15 cellular contexts compared by ENCODE assay signal in genomic region chrX:10012776-10013175, GRCh38. TPM values are rescaled to one million over a fixed set of nuclear protein-coding genes. Genes with fewer than 3 reads are reported as not detected.
DNase-seq lines count a peak whose midpoint lies in the region; ATAC-seq, FAIRE-seq and TF ChIP-seq lines count a peak whose summit lies in the region.
"Had no signal": no experiment of that assay in that cellular context is flagged by ENCODE, and none has a peak within 500 bp of the region (broad histone marks: within the 10 kb centered on the region; RNA-seq: fewer than 3 reads in every experiment).

No MANE protein-coding gene starts in this region.

- H3K27me3 Mint-ChIP-seq in CD4-positive, alpha-beta T cell: no peaks in the 10 kb centered on the region
- H3K27me3 Mint-ChIP-seq in activated CD8-positive, alpha-beta T cell treated with anti-CD3 and anti-CD28 coated beads for 36 hours: peaks cover 4% of the 10 kb centered on the region

- H3K4me3 Mint-ChIP-seq in CD4-positive, alpha-beta T cell: peak overlapping the region; percentile 85
- H3K4me3 Mint-ChIP-seq in activated CD8-positive, alpha-beta T cell treated with anti-CD3 and anti-CD28 coated beads for 36 hours: peak overlapping the region; percentile 32

- H3K9me3 ChIP-seq in A549: 0 out of 3 replicates have a peak, but pooled peaks cover 3% of the 10 kb centered on the region
- no peaks in the 10 kb centered on the region for H3K9me3 ChIP-seq in CD4-positive, alpha-beta T cell (ENCODE audit: control insufficient read depth, low read length)
- H3K9me3 ChIP-seq in suprapubic skin: no peaks in the 10 kb centered on the region
- H3K9me3 ChIP-seq: BE2C, breast epithelium, lower lobe of right lung had no signal

- peak overlapping the region; percentile 78 for H3K27ac Mint-ChIP-seq in CD4-positive, alpha-beta T cell
- no peak overlapping the region for H3K27ac Mint-ChIP-seq in activated CD8-positive, alpha-beta T cell treated with anti-CD3 and anti-CD28 coated beads for 36 hours

- TF ChIP-seq EP300 in A549 (IDR thresholded peaks at IDR 0.05): no peak
- TF ChIP-seq EP300 in suprapubic skin (IDR thresholded peaks at IDR 0.05): no peak

- H3K9me3 Mint-ChIP-seq in CD4-positive, alpha-beta T cell: no peaks in the 10 kb centered on the region
- H3K9me3 Mint-ChIP-seq in activated CD8-positive, alpha-beta T cell treated with anti-CD3 and anti-CD28 coated beads for 36 hours: no peaks in the 10 kb centered on the region

- no peaks in the 10 kb centered on the region for H3K36me3 ChIP-seq in suprapubic skin
- H3K36me3 ChIP-seq: BE2C, breast epithelium, lower lobe of right lung had no signal

- H3K4me1 Mint-ChIP-seq in CD4-positive, alpha-beta T cell (ENCODE audit: low read depth): peaks cover 33% of the 10 kb centered on the region
- H3K4me1 Mint-ChIP-seq in activated CD8-positive, alpha-beta T cell treated with anti-CD3 and anti-CD28 coated beads for 36 hours (ENCODE audit: low read depth): peaks cover 42% of the 10 kb centered on the region

- CTCF ChIA-PET in A549 (lab: Yijun Ruan, JAX): interaction anchor here (0.8 to 2.6 kb wide), 3 partner anchors 14 to 177 kb away, joined by 3 to 20 read pairs (median 3); no protein-coding TSS in a partner anchor
- CTCF ChIA-PET in CD4-positive, alpha-beta T cell (lab: Charles Lee): no interaction called here
- CTCF ChIA-PET in activated CD8-positive, alpha-beta T cell treated with anti-CD3 and anti-CD28 coated beads for 36 hours (lab: Charles Lee): interaction anchor here (1.2 to 2.7 kb wide), 4 partner anchors 16 to 107 kb away, joined by 4 to 17 read pairs (median 8); no protein-coding TSS in a partner anchor

- FAIRE-seq in A549 (lab: Jason Lieb, UNC): no peak
- FAIRE-seq: HepG2 had no signal

- TF ChIP-seq CTCF in A549 (IDR thresholded peaks at IDR 0.05): no peak
- TF ChIP-seq CTCF in CD4-positive, alpha-beta T cell (IDR thresholded peaks at IDR 0.05): no peak
- TF ChIP-seq CTCF in activated CD8-positive, alpha-beta T cell treated with anti-CD3 and anti-CD28 coated beads for 36 hours (IDR thresholded peaks at IDR 0.05): no peak
- TF ChIP-seq CTCF in suprapubic skin (IDR thresholded peaks at IDR 0.05): no peak

- WGBS in A549 (ENCODE audit: missing lambda C conversion rate): 96% methylated on average over 10 of the region's 10 CpGs
- WGBS in suprapubic skin: 78% methylated on average over 10 of the region's 10 CpGs

- H3K4me1 ChIP-seq in A549: peaks cover 39% of the 10 kb centered on the region
- peaks cover 9% of the 10 kb centered on the region for H3K4me1 ChIP-seq in suprapubic skin
- H3K4me1 ChIP-seq: BE2C, breast epithelium had no signal

- intact Hi-C loops in CD4-positive, alpha-beta T cell (cut with DNase I, micrococcal nuclease): loop anchor here in 1 of 2 experiments (10.0 kb wide), 1 partner anchor 1742 kb away; the partner anchor contains the start of gene MSL3
- intact Hi-C loops in activated CD8-positive, alpha-beta T cell treated with anti-CD3 and anti-CD28 coated beads for 36 hours (cut with micrococcal nuclease): loop anchor here (5.0 kb wide), 1 partner anchor 105 kb away; no protein-coding TSS in a partner anchor

- no peak for TF ChIP-seq RAD21 in A549 (conservative IDR thresholded peaks at IDR 0.05 in 1 of 2, IDR thresholded peaks at IDR 0.05 in 1 of 2)

- no peak for DNase-seq in A549 (ENCODE audit: low read depth in 1 of 2, low spot score in 1 of 2)
- DNase-seq in CD4-positive, alpha-beta T cell: no peak
- DNase-seq in activated CD8-positive, alpha-beta T cell treated with anti-CD3 and anti-CD28 coated beads for 36 hours: no peak
- peak; percentile 53 for DNase-seq in left kidney (ENCODE audit: low read depth, low spot score)
- DNase-seq in suprapubic skin (ENCODE audit: low spot score in 2 of 2): no peak
- no peak for DNase-seq in COLO668 (lab: John Stamatoyannopoulos, UW; ENCODE audit: unreplicated experiment)
- DNase-seq: BE2C; effector CD4-positive, alpha-beta T cell had no signal

- H3K4me3 ChIP-seq in A549: no peak overlapping the region
- H3K4me3 ChIP-seq in suprapubic skin: no peak overlapping the region
- H3K4me3 ChIP-seq: breast epithelium, lower lobe of right lung had no signal

- H3K27ac ChIP-seq in A549 (peak overlapping the region; percentile 73 to 84; a peak in 4 of 6 replicates), suprapubic skin (no peak overlapping the region)
- H3K27ac ChIP-seq in CD4-positive, alpha-beta T cell (ENCODE audit: low read depth, low read length): no peak overlapping the region

- H3K27me3 ChIP-seq in CD4-positive, alpha-beta T cell (ENCODE audit: control insufficient read depth, insufficient read depth, low read length): no peaks in the 10 kb centered on the region
- no peaks in the 10 kb centered on the region for H3K27me3 ChIP-seq in suprapubic skin

- H3K4me2 ChIP-seq in A549: no peak overlapping the region

- POLR2A ChIA-PET in A549 (lab: Yijun Ruan, JAX): interaction anchor here (1.6 kb wide), 1 partner anchor 9 kb away, joined by 7 read pairs; no protein-coding TSS in a partner anchor
- POLR2A ChIA-PET in CD4-positive, alpha-beta T cell (lab: Charles Lee): no interaction called here
- POLR2A ChIA-PET in activated CD8-positive, alpha-beta T cell treated with anti-CD3 and anti-CD28 coated beads for 36 hours (lab: Charles Lee): interaction anchor here (0.6 to 1.9 kb wide), 7 partner anchors 9 to 133 kb away, joined by 3 to 9 read pairs (median 4); no protein-coding TSS in a partner anchor

- no peaks in the 10 kb centered on the region for H3K36me3 Mint-ChIP-seq in CD4-positive, alpha-beta T cell (ENCODE audit: low read depth)
- H3K36me3 Mint-ChIP-seq in activated CD8-positive, alpha-beta T cell treated with anti-CD3 and anti-CD28 coated beads for 36 hours (ENCODE audit: low read depth): no peaks in the 10 kb centered on the region

- no peak for TF ChIP-seq POLR2A in A549 (IDR thresholded peaks at IDR 0.05; ENCODE audit: low read length)
- TF ChIP-seq POLR2A in suprapubic skin (IDR thresholded peaks at IDR 0.05): no peak

- ATAC-seq in A549 (no peak), GM21528 (IDR thresholded peaks at IDR 0.05; ENCODE audit: low FRiP score, unreplicated experiment) (no peak), GM21717 (IDR thresholded peaks at IDR 0.05; ENCODE audit: unreplicated experiment) (no peak)
- ATAC-seq in CD4-positive, alpha-beta T cell (ENCODE audit: poor library complexity): no peak
- ATAC-seq in activated CD8-positive, alpha-beta T cell treated with anti-CD3 and anti-CD28 coated beads for 36 hours: no peak
- ATAC-seq: HepG2, lower lobe of right lung had no signal

TF ChIP-seq in A549, 52 proteins besides CTCF, POLR2A, EP300 and RAD21:
- TF ChIP-seq HDAC2 (IDR thresholded peaks at IDR 0.05) (no peak), PBX3 (IDR thresholded peaks at IDR 0.05) (no peak), FOXS1 (CRISPR knock-in tag; IDR thresholded peaks at IDR 0.05) (no peak), FOSL2 (IDR thresholded peaks at IDR 0.05) (no peak), FOSL2 (CRISPR knock-in tag; IDR thresholded peaks at IDR 0.05) (no peak), FOSB (CRISPR knock-in tag; IDR thresholded peaks at IDR 0.05) (no peak), PHF8 (IDR thresholded peaks at IDR 0.05; ENCODE audit: borderline replicate concordance, low read depth) (no peak)
TF ChIP-seq in A549: peak in this region for 0.

RNA-seq across cellular contexts. Expression of gene CLDN34, which starts 45.6 kb away (rescaled TPM):
- polyA plus RNA-seq in A549 (2011; rRNA removed): not detected in 2 replicates
- not detected in 2 replicates for polyA plus RNA-seq in A549 (2012; cell fraction: cytosol; rRNA removed)
- polyA plus RNA-seq in A549 (2012; cell fraction: nucleus; rRNA removed): not detected in 2 replicates
- polyA plus RNA-seq in A549 (2017; fragmentation: RNase III; extraction: RNeasy Plus Mini Kit Qiagen cat#74134 plus additional on column Dnase treatment): not detected in 3 replicates
- polyA minus RNA-seq in A549 (2011; rRNA and poly(A)+ RNA removed): not detected in 2 replicates
- total RNA-seq in CD4-positive, alpha-beta T cell: not detected
- not detected for total RNA-seq in activated CD8-positive, alpha-beta T cell treated with anti-CD3 and anti-CD28 coated beads for 36 hours
- 1 to 10 TPM in 2 of 4 donors, not detected in 2; 1.1 to 2.3 TPM for total RNA-seq in suprapubic skin
- total RNA-seq: HepG2, RPMI7951 had no signal
- polyA plus RNA-seq: HepG2, urinary bladder had no signal

Comparison
In these comparisons a context has a peak if more than half of its experiments do, and no peak if none do; other contexts are left out.
1. H3K27ac ChIP-seq: peak in A549 (2 of 2); none in CD4-positive, alpha-beta T cell (single experiment) and suprapubic skin (single experiment).